8 cellular contexts compared by ENCODE assay signal in genomic region chr10:26860542-26861325, GRCh38. TPM values are rescaled to one million over a fixed set of nuclear protein-coding genes. Genes with fewer than 3 reads are reported as not detected.
DNase-seq lines count a peak whose midpoint lies in the region; ATAC-seq and TF ChIP-seq lines count a peak whose summit lies in the region.

Gene ABI1, minus strand, starts transcription at chr10:26860958. Its CDS starts 95 bp downstream, at chr10:26860863.

- H3K4me1 Mint-ChIP-seq in T-helper 1 cell treated with Interleukin-12 subunit alpha and Interleukin-12 subunit beta and Interleukin-4 antibody, amounts not matched to agents 30 μg/mL and 1 μg/mL, for 36 hours (ENCODE audit: low read depth) = peaks cover 25% of the 10 kb centered on the region

- H3K36me3 Mint-ChIP-seq in T-helper 1 cell treated with Interleukin-12 subunit alpha and Interleukin-12 subunit beta and Interleukin-4 antibody, amounts not matched to agents 30 μg/mL and 1 μg/mL, for 36 hours (ENCODE audit: low read depth) = peaks cover 9% of the 10 kb centered on the region

- H3K9me3 ChIP-seq in heart right ventricle (no peaks in the 10 kb centered on the region), upper lobe of left lung (no peaks in the 10 kb centered on the region)

- peaks cover 17% of the 10 kb centered on the region for H3K27me3 Mint-ChIP-seq in T-helper 1 cell treated with Interleukin-12 subunit alpha and Interleukin-12 subunit beta and Interleukin-4 antibody, amounts not matched to agents 30 μg/mL and 1 μg/mL, for 36 hours (ENCODE audit: low read depth)

- peak; percentile 17 to 97 (median 86) for TF ChIP-seq POLR2A in upper lobe of left lung (IDR thresholded peaks at IDR 0.05)

- ATAC-seq in HG02870 (IDR thresholded peaks at IDR 0.05; ENCODE audit: unreplicated experiment) (peak; percentile 66), heart right ventricle (peak; percentile 97 to 99 (median 98)), upper lobe of left lung (ENCODE audit: low FRiP score in 2 of 2) (peak; percentile 97 to 99)

- DNase-seq in GM13976 (ENCODE audit: low spot score) (peak; percentile 95), NCI-H1694 (lab: John Stamatoyannopoulos, UW) (peak; percentile 96), amniotic stem cell (lab: John Stamatoyannopoulos, UW) (peak; percentile 95), heart right ventricle (peak; percentile 97 to 98), posterior cingulate gyrus (peak; percentile 93 to 99 (median 96)), upper lobe of left lung (peak; percentile 93 to 98)

- H3K27ac Mint-ChIP-seq in T-helper 1 cell treated with Interleukin-12 subunit alpha and Interleukin-12 subunit beta and Interleukin-4 antibody, amounts not matched to agents 30 μg/mL and 1 μg/mL, for 36 hours = peak within 1 kb of the TSS; percentile 99

- no peaks in the 10 kb centered on the region for H3K36me3 ChIP-seq in heart right ventricle
- H3K36me3 ChIP-seq in upper lobe of left lung = no peaks in the 10 kb centered on the region

- WGBS in heart right ventricle, 2 donors = 0 to 1% methylated on average over 57 of the region's 57 CpGs
- WGBS in upper lobe of left lung, 2 donors = 0 to 1% methylated on average over 37 to 49 of the region's 57 CpGs

- TF ChIP-seq EP300 in upper lobe of left lung (IDR thresholded peaks at IDR 0.05) = peak in 1 of 4 donors; percentile 35

- H3K4me3 ChIP-seq in heart right ventricle (peak within 1 kb of the TSS; percentile 90 to 99 (median 94)), upper lobe of left lung (peak within 1 kb of the TSS; percentile 58 to 92 (median 74))

- H3K4me3 Mint-ChIP-seq in T-helper 1 cell treated with Interleukin-12 subunit alpha and Interleukin-12 subunit beta and Interleukin-4 antibody, amounts not matched to agents 30 μg/mL and 1 μg/mL, for 36 hours = peak within 1 kb of the TSS; percentile 96

- peaks cover 0 to 4% (median 0%) of the 10 kb centered on the region in 7 donors for H3K27me3 ChIP-seq in heart right ventricle
- no peaks in the 10 kb centered on the region for H3K27me3 ChIP-seq in upper lobe of left lung

- H3K4me1 ChIP-seq in heart right ventricle (peaks cover 3 to 51% (median 31%) of the 10 kb centered on the region in 9 donors), upper lobe of left lung (peaks cover 19 to 29% (median 28%) of the 10 kb centered on the region in 4 donors)

- no peaks in the 10 kb centered on the region for H3K9me3 Mint-ChIP-seq in T-helper 1 cell treated with Interleukin-12 subunit alpha and Interleukin-12 subunit beta and Interleukin-4 antibody, amounts not matched to agents 30 μg/mL and 1 μg/mL, for 36 hours

- TF ChIP-seq CTCF in GM13976 (IDR thresholded peaks at IDR 0.05; ENCODE audit: borderline replicate concordance, control extremely low read depth, extremely low read depth, insufficient read depth, missing control alignments) (peak; percentile 65), heart right ventricle (IDR thresholded peaks at IDR 0.05) (peak in 3 of 9 donors; percentile 58 to 89 (median 82)), upper lobe of left lung (IDR thresholded peaks at IDR 0.05) (peak in 3 of 6 experiments; percentile 45 to 85 (median 80))

- H3K27ac ChIP-seq in heart right ventricle = peak within 1 kb of the TSS; percentile 91 to 100 (median 98)
- H3K27ac ChIP-seq in upper lobe of left lung = peak within 1 kb of the TSS; percentile 96 to 98 (median 97)

- intact Hi-C loops in heart right ventricle (cut with DNase I) = loop anchor here in 3 of 10 donors (5.0 to 10.0 kb wide), 3 partner anchors 118 to 166 kb away; partner anchors contain the start of gene PDSS1 (in 1 of the 3)
- intact Hi-C loops in posterior cingulate gyrus (cut with DNase I) = loop anchor here (1.0 to 5.0 kb wide), 5 partner anchors 134 to 380 kb away; partner anchors contain the start of genes ACBD5, ANKRD26, PDSS1 and YME1L1

- in situ Hi-C loops in GM13976 (cut with MboI; ENCODE audit: low sequenced_read_pairs, unreplicated experiment) = loop anchor here (10.0 kb wide), 1 partner anchor 526 kb away; no protein-coding TSS in a partner anchor

RNA-seq across cellular contexts. Expression of gene ABI1, which starts in this region (rescaled TPM):
- total RNA-seq in heart right ventricle (10 to 100 TPM; 24.2 to 39.3 (median 28.9) TPM), upper lobe of left lung (10 to 100 TPM; 23.5 to 57.6 (median 48.6) TPM)
- 10 to 100 TPM; 14.6 to 16.8 TPM for polyA plus RNA-seq in heart right ventricle

Comparison
In these comparisons a context has a peak if more than half of its experiments do, and no peak if none do; other contexts are left out.
1. Peak in every context shown above with its lines: DNase-seq, ATAC-seq, H3K4me3 ChIP-seq and H3K27ac ChIP-seq.